ENCODE assay signal across 9 cellular contexts in the genomic region with DNA sequence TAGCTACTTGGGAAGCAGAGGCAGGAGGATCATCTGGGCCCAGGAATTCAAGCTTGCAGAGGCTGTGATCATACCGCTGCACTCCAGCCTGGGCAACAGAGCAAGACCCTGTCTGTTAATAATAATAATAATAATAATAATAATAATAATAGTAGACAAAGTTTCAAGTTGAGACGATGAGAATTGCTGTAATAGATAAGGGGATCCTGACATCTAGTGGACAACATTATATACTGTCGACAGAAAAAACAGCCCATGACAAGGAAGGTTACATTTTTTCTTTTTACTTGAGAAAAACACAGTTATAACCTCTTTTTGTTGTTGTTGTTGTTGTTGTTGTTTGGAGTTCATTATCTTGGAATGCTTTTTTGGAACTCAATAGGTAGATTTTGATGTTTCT. TPM values are rescaled to one million over a fixed set of nuclear protein-coding genes. Genes with fewer than 3 reads are reported as not detected.
DNase-seq lines count a peak whose midpoint lies in the region; ATAC-seq, FAIRE-seq and TF ChIP-seq lines count a peak whose summit lies in the region.
"Had no signal": no experiment of that assay in that cellular context is flagged by ENCODE, and none has a peak within 500 bp of the region (broad histone marks: within the 10 kb centered on the region; RNA-seq: fewer than 3 reads in every experiment).

No MANE protein-coding gene starts in this region.

- peaks cover 40% of the 10 kb centered on the region for H3K36me3 Mint-ChIP-seq in activated naive CD4-positive, alpha-beta T cell treated with anti-CD3 and anti-CD28 coated beads, Interleukin-2, amount 10 ng/mL, durations not matched to agents 7 days and 5 days

- H3K9me3 ChIP-seq in A549, result peaks cover 12% of the 10 kb centered on the region; the same call in 2 of the 3 replicates
- no peaks in the 10 kb centered on the region for H3K9me3 ChIP-seq in OCI-LY7 (ENCODE audit: low read length)

- TF ChIP-seq POLR2A in A549 (IDR thresholded peaks at IDR 0.05; ENCODE audit: low read length), result no peak
- no peak for TF ChIP-seq POLR2A in erythroblast (IDR thresholded peaks at IDR 0.05; ENCODE audit: low read length)

- DNase-seq in A549 (ENCODE audit: low read depth in 1 of 2, low spot score in 1 of 2) (peak; percentile 40 to 52), OCI-LY7 (ENCODE audit: low spot score) (peak; percentile 53), erythroblast (lab: John Stamatoyannopoulos, UW) (peak; percentile 61 to 77), non-pigmented ciliary epithelial cell (ENCODE audit: low read depth) (peak; percentile 5), OCI-M2 (lab: John Stamatoyannopoulos, UW; ENCODE audit: unreplicated experiment) (no peak)
- DNase-seq in activated naive CD4-positive, alpha-beta T cell treated with anti-CD3 and anti-CD28 coated beads, Interleukin-2, amount 10 ng/mL, durations not matched to agents 7 days and 5 days, result no peak
- DNase-seq: activated naive CD8-positive, alpha-beta T cell treated with anti-CD3 and anti-CD28 coated beads, Interleukin-2, amount 10 ng/mL, durations not matched to agents 7 days and 5 days had no signal

- TF ChIP-seq CTCF in A549 (IDR thresholded peaks at IDR 0.05), result peak; percentile 81
- peak; percentile 37; the same call in 1 of the 3 replicates for TF ChIP-seq CTCF in GM12872 (IDR thresholded peaks at IDR 0.05; ENCODE audit: insufficient read depth, low read depth, low read length)
- peak; percentile 77 for TF ChIP-seq CTCF in OCI-LY7 (conservative IDR thresholded peaks at IDR 0.05; ENCODE audit: low read length)

- POLR2A ChIA-PET in A549 (lab: Yijun Ruan, JAX) (interaction anchor here (0.9 to 1.1 kb wide), 2 partner anchors 132 to 175 kb away, joined by 3 to 4 read pairs; a partner anchor contains a TSS), OCI-LY7 (lab: Charles Lee) (interaction anchor here (0.6 to 1.0 kb wide), 2 partner anchors 22 to 134 kb away, joined by 3 read pairs; no protein-coding TSS in a partner anchor)

- CTCF ChIA-PET in A549 (lab: Yijun Ruan, JAX), result interaction anchor here (0.6 to 5.2 kb wide), 32 partner anchors 8 to 569 kb away, joined by 3 to 82 read pairs (median 3); a partner anchor contains a TSS
- CTCF ChIA-PET in OCI-LY7 (lab: Charles Lee; ENCODE audit: unreplicated experiment), result no interaction called here
- CTCF ChIA-PET in activated naive CD4-positive, alpha-beta T cell treated with anti-CD3 and anti-CD28 coated beads, Interleukin-2, amount 10 ng/mL, durations not matched to agents 7 days and 5 days (lab: Charles Lee), result interaction anchor here (0.7 to 8.6 kb wide), 27 partner anchors 11 to 451 kb away, joined by 3 to 158 read pairs (median 5); a partner anchor contains a TSS

- no peak overlapping the region for H3K27ac Mint-ChIP-seq in activated naive CD4-positive, alpha-beta T cell treated with anti-CD3 and anti-CD28 coated beads, Interleukin-2, amount 10 ng/mL, durations not matched to agents 7 days and 5 days

- H3K4me3 Mint-ChIP-seq in activated naive CD4-positive, alpha-beta T cell treated with anti-CD3 and anti-CD28 coated beads, Interleukin-2, amount 10 ng/mL, durations not matched to agents 7 days and 5 days, result no peak overlapping the region
- H3K4me3 Mint-ChIP-seq: activated naive CD8-positive, alpha-beta T cell treated with anti-CD3 and anti-CD28 coated beads, Interleukin-2, amount 10 ng/mL, durations not matched to agents 7 days and 5 days had no signal

- H3K4me2 ChIP-seq in A549 (no peak overlapping the region), OCI-LY7 (ENCODE audit: low read length) (no peak overlapping the region)

- H3K4me3 ChIP-seq in A549 (no peak overlapping the region), OCI-LY7 (ENCODE audit: low read depth, low read length, poor library complexity, severe bottlenecking) (no peak overlapping the region)

- FAIRE-seq in A549 (lab: Jason Lieb, UNC), result no peak

- BruUV-seq in OCI-LY7 (replicated peaks; lab: Mats Ljungman, UMichigan), result no TSS peak

- peaks cover 43% of the 10 kb centered on the region for H3K36me3 ChIP-seq in OCI-LY7 (ENCODE audit: insufficient read depth, low read length)

- no peak overlapping the region for H3K27ac ChIP-seq in A549
- H3K27ac ChIP-seq in OCI-LY7 (ENCODE audit: low read depth, low read length, poor library complexity, severe bottlenecking), result no peak overlapping the region

- intact Hi-C loops in OCI-LY7 (cut with micrococcal nuclease; ENCODE audit: unreplicated experiment), result loop anchor here (1.0 to 5.0 kb wide), 4 partner anchors 33 to 451 kb away; no protein-coding TSS in a partner anchor

- H4K20me1 ChIP-seq in OCI-LY7 (ENCODE audit: insufficient read depth, low read length), result no peaks in the 10 kb centered on the region

- 29% methylated on average over 3 of the region's 3 CpGs for WGBS in A549 (ENCODE audit: missing lambda C conversion rate)

- peak in 1 of 2 experiments; percentile 45; a peak in 1 of 6 replicates for ATAC-seq in A549
- no peak for ATAC-seq in GM21717 (IDR thresholded peaks at IDR 0.05; ENCODE audit: unreplicated experiment)

- no peaks in the 10 kb centered on the region for H3K4me1 ChIP-seq in A549
- H3K4me1 ChIP-seq in OCI-LY7 (ENCODE audit: insufficient read depth, low read length, poor library complexity, severe bottlenecking), result no peaks in the 10 kb centered on the region

- TF ChIP-seq RAD21 in A549 (conservative IDR thresholded peaks at IDR 0.05 in 1 of 2, IDR thresholded peaks at IDR 0.05 in 1 of 2), result peak; percentile 67 to 76

- no peaks in the 10 kb centered on the region for H3K27me3 Mint-ChIP-seq in activated naive CD4-positive, alpha-beta T cell treated with anti-CD3 and anti-CD28 coated beads, Interleukin-2, amount 10 ng/mL, durations not matched to agents 7 days and 5 days
- H3K27me3 Mint-ChIP-seq: activated naive CD8-positive, alpha-beta T cell treated with anti-CD3 and anti-CD28 coated beads, Interleukin-2, amount 10 ng/mL, durations not matched to agents 7 days and 5 days had no signal

- no peaks in the 10 kb centered on the region for H3K9me2 ChIP-seq in OCI-LY7 (ENCODE audit: insufficient read depth, low read length)

- TF ChIP-seq EP300 in A549 (IDR thresholded peaks at IDR 0.05), result no peak

- H2AFZ ChIP-seq in OCI-LY7 (ENCODE audit: low read length), result no peak overlapping the region

- H3K9me3 Mint-ChIP-seq in activated naive CD4-positive, alpha-beta T cell treated with anti-CD3 and anti-CD28 coated beads, Interleukin-2, amount 10 ng/mL, durations not matched to agents 7 days and 5 days, result no peaks in the 10 kb centered on the region
- H3K9me3 Mint-ChIP-seq: activated naive CD8-positive, alpha-beta T cell treated with anti-CD3 and anti-CD28 coated beads, Interleukin-2, amount 10 ng/mL, durations not matched to agents 7 days and 5 days had no signal

- no peaks in the 10 kb centered on the region for H3K4me1 Mint-ChIP-seq in activated naive CD4-positive, alpha-beta T cell treated with anti-CD3 and anti-CD28 coated beads, Interleukin-2, amount 10 ng/mL, durations not matched to agents 7 days and 5 days
- H3K4me1 Mint-ChIP-seq: activated naive CD8-positive, alpha-beta T cell treated with anti-CD3 and anti-CD28 coated beads, Interleukin-2, amount 10 ng/mL, durations not matched to agents 7 days and 5 days had no signal

- no peaks in the 10 kb centered on the region for H3K79me2 ChIP-seq in OCI-LY7 (ENCODE audit: insufficient read depth, low read depth, low read length)

TF ChIP-seq in A549, 52 proteins besides CTCF, POLR2A, EP300 and RAD21:
- TF ChIP-seq, protein P1, sequence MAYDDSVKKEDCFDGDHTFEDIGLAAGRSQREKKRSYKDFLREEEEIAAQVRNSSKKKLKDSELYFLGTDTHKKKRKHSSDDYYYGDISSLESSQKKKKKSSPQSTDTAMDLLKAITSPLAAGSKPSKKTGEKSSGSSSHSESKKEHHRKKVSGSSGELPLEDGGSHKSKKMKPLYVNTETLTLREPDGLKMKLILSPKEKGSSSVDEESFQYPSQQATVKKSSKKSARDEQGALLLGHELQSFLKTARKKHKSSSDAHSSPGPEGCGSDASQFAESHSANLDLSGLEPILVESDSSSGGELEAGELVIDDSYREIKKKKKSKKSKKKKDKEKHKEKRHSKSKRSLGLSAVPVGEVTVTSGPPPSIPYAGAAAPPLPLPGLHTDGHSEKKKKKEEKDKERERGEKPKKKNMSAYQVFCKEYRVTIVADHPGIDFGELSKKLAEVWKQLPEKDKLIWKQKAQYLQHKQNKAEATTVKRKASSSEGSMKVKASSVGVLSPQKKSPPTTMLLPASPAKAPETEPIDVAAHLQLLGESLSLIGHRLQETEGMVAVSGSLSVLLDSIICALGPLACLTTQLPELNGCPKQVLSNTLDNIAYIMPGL (CRISPR knock-in tag; IDR thresholded peaks at IDR 0.05; ENCODE audit: borderline replicate concordance), result no peak
- TF ChIP-seq SMC3 (IDR thresholded peaks at IDR 0.05), result peak; percentile 50

RNA-seq across cellular contexts. Expression of a gene that starts 35.3 kb away (rescaled TPM):
- 33.4 and 42.4 TPM in 2 replicates for polyA plus RNA-seq in A549 (2011; rRNA removed)
- polyA plus RNA-seq in A549 (2012; cell fraction: cytosol; rRNA removed), result 53.4 and 84.5 TPM in 2 replicates
- 18.8 and 66.4 TPM in 2 replicates for polyA plus RNA-seq in A549 (2012; cell fraction: nucleus; rRNA removed)
- 43.8 to 58.0 TPM (median 57.4 TPM) in 3 replicates for polyA plus RNA-seq in A549 (2017; fragmentation: RNase III; extraction: RNeasy Plus Mini Kit Qiagen cat#74134 plus additional on column Dnase treatment)
- 10.5 and 11.3 TPM in 2 replicates for polyA minus RNA-seq in A549 (2011; rRNA and poly(A)+ RNA removed)
- 15.4 and 18.7 TPM in 2 replicates for total RNA-seq in OCI-LY7 (2014; rRNA removed; shearing (Covaris generic))
- total RNA-seq in OCI-LY7 (2022), result 33.1 and 37.4 TPM in 2 replicates

Comparison
In these comparisons a context has a peak if more than half of its experiments do, and no peak if none do; other contexts are left out.
1. DNase-seq: peak in A549 (2 of 2), OCI-LY7 (single experiment), erythroblast (2 of 2) and non-pigmented ciliary epithelial cell (single experiment); none in activated naive CD4-positive, alpha-beta T cell treated with anti-CD3 and anti-CD28 coated beads, Interleukin-2, amount 10 ng/mL, durations not matched to agents 7 days and 5 days (single experiment) and OCI-M2 (single experiment).
2. Peak in every context shown above with its lines, with median percentiles within 50 percentile points of each other: CTCF ChIP-seq.